In the genomic region with DNA sequence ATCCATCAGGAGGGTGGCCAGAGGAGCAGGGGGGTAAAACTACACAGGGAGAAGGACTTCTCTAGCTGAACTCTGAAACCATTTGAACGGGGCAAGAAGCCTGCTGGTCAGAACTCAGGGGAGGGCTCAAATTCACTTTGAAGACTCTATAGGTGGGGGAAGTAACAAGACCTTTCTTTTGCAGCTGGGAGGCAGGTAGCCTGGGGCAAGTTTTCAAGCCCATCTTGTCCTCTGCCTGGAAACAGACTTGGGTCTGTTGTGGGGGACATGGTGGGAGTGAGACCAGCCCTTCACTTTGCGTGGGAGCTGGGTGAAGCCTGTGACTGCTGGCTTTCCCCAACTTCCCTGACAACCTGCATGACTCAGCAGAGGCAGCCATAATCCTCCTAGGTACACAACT, we compare ENCODE assay signal across 29 cellular contexts.
"Had no signal": no experiment of that assay in that cellular context is flagged by ENCODE, and none has a peak within 500 bp of the region (broad histone marks: within the 10 kb centered on the region; RNA-seq: fewer than 3 reads in every experiment).

No MANE protein-coding gene starts in this region.

- H3K27ac ChIP-seq: left lung, lower lobe of right lung, pancreas, prostate gland, skin epidermis, stomach, testis, thyroid gland, transverse colon, upper lobe of left lung, vagina had no signal

- FAIRE-seq: keratinocyte, pancreas had no signal

- H3K27me3 ChIP-seq: left lung, pancreas, stomach, testis, thyroid gland, transverse colon, upper lobe of left lung, vagina had no signal

- ATAC-seq: left cardiac atrium; left lung; lower lobe of right lung; naive thymus-derived CD8-positive, alpha-beta T cell; pancreas; right cardiac atrium; sciatic nerve; stimulated activated naive B cell treated with anti-CD40 and anti-IgM and Interleukin-4, amounts not matched to agents 10 μg/mL and 1 μg/mL and 100 μg/mL, for 72 hours; stimulated activated naive CD8-positive, alpha-beta T cell treated with anti-CD3 and anti-CD28 coated beads, Interleukin-15, Interleukin-2, amounts not matched to agents 100 U/mL and 50 U/mL, for 24 hours had no signal

- DNase-seq: hippocampal formation; kidney glomerular epithelial cell; left cardiac atrium; left lung; lower lobe of right lung; naive thymus-derived CD8-positive, alpha-beta T cell; nucleus accumbens; pancreas; posterior cingulate gyrus; retina; stimulated activated CD4-positive, alpha-beta T cell treated with anti-CD3 and anti-CD28 coated beads, Interleukin-12 subunit alpha, Interleukin-12 subunit beta, amount 100 ng/mL, for 4 hours; stimulated activated CD4-positive, alpha-beta T cell treated with anti-CD3 and anti-CD28 coated beads, Interleukin-15, amount 100 ng/mL, for 24 hours; stimulated activated CD4-positive, alpha-beta T cell treated with anti-CD3 and anti-CD28 coated beads, Interleukin-2, amount 100 ng/mL, for 24 hours; stimulated activated CD4-positive, alpha-beta T cell treated with anti-CD3 and anti-CD28 coated beads, Interleukin-4, amount 100 ng/mL, for 1 hour; stimulated activated naive B cell treated with anti-CD40 and anti-IgM and Interleukin-4, amounts not matched to agents 10 μg/mL and 1 μg/mL and 100 μg/mL, for 72 hours; stimulated activated naive CD8-positive, alpha-beta T cell treated with anti-CD3 and anti-CD28 coated beads, Interleukin-15, Interleukin-2, amounts not matched to agents 100 U/mL and 50 U/mL, for 24 hours; stomach; testis; thyroid gland; upper lobe of left lung had no signal

- H3K4me1 ChIP-seq: left lung, lower lobe of right lung, pancreas, prostate gland, stomach, testis, thyroid gland, transverse colon, upper lobe of left lung, vagina had no signal

- H3K27ac Mint-ChIP-seq: naive thymus-derived CD8-positive, alpha-beta T cell; nephron; stimulated activated naive B cell treated with anti-CD40 and anti-IgM and Interleukin-4, amounts not matched to agents 10 μg/mL and 1 μg/mL and 100 μg/mL, for 72 hours had no signal

- H3K4me3 Mint-ChIP-seq: naive thymus-derived CD8-positive, alpha-beta T cell; nephron; neural crest cell; stimulated activated naive B cell treated with anti-CD40 and anti-IgM and Interleukin-4, amounts not matched to agents 10 μg/mL and 1 μg/mL and 100 μg/mL, for 72 hours had no signal

- H3K4me3 ChIP-seq: left lung, lower lobe of right lung, pancreas, prostate gland, skin epidermis, stomach, testis, thyroid gland, transverse colon, upper lobe of left lung, vagina had no signal

- H3K4me1 Mint-ChIP-seq: naive thymus-derived CD8-positive, alpha-beta T cell; nephron; neural crest cell had no signal

- H3K36me3 ChIP-seq: left lung, lower lobe of right lung, pancreas, prostate gland, stomach, thyroid gland, transverse colon, upper lobe of left lung, vagina had no signal

- H3K9me3 ChIP-seq: pancreas, prostate gland, testis, thyroid gland, transverse colon had no signal
